In genomic region chr16:31390504-31391043, GRCh38 we compare ENCODE assay signal across 20 cellular contexts. TPM values are rescaled to one million over a fixed set of nuclear protein-coding genes. Genes with fewer than 3 reads are reported as not detected.
A peak's percentile ranks its signal among the peaks of the same experiment; 100 is the strongest.
DNase-seq lines count a peak whose midpoint lies in the region; ATAC-seq, FAIRE-seq and TF ChIP-seq lines count a peak whose summit lies in the region.
"Had no signal": no experiment of that assay in that cellular context is flagged by ENCODE, and none has a peak within 500 bp of the region (broad histone marks: within the 10 kb centered on the region; RNA-seq: fewer than 3 reads in every experiment).

No MANE protein-coding gene starts in this region.

- H3K4me3 ChIP-seq in SK-N-MC = peak overlapping the region; percentile 65
- H3K4me3 ChIP-seq in HepG2 (replicated peaks in 1 of 3; ENCODE audit: insufficient read depth in 1 of 3, low read depth in 2 of 3, low read length in 3 of 3) = no peak overlapping the region
- H3K4me3 ChIP-seq in parathyroid adenoma (ENCODE audit: low read depth, low read length) = peak overlapping the region; percentile 22
- H3K4me3 ChIP-seq: HAP-1 had no signal

- H3K27me3 ChIP-seq in HepG2 (ENCODE audit: control insufficient read depth in 1 of 2, insufficient read depth in 2 of 2, low read length in 2 of 2) (peaks cover 2 to 12% of the 10 kb centered on the region in 2 experiments; a peak in 2 of 5 replicates), parathyroid adenoma (ENCODE audit: control insufficient read depth, insufficient read depth, low read length) (no peaks in the 10 kb centered on the region)

- POLR2A ChIA-PET in HepG2 (lab: Yijun Ruan, JAX) = no interaction called here

- H3K9ac ChIP-seq in SK-N-MC (ENCODE audit: insufficient read length) = peak overlapping the region; percentile 25
- H3K9ac ChIP-seq in HepG2 (ENCODE audit: insufficient read depth, low read depth, low read length) = no peak overlapping the region
- H3K9ac ChIP-seq in parathyroid adenoma = no peak overlapping the region

- in situ Hi-C loops in HepG2 (cut with HindIII; ENCODE audit: extremely low pct_ligation_motif_present, low pct_unique_long_range_greater_than_20kb) = no loop called here

- H2AFZ ChIP-seq in HepG2 (ENCODE audit: low read length) (no peak overlapping the region), parathyroid adenoma (peak overlapping the region; percentile 31)

- no peak for TF ChIP-seq RAD21 in HepG2 (CRISPR knock-in tag; IDR thresholded peaks at IDR 0.05)

- ATAC-seq in HepG2 = no peak
- no peak for ATAC-seq in GM18873 (IDR thresholded peaks at IDR 0.05; ENCODE audit: low FRiP score, unreplicated experiment)
- ATAC-seq in HG03135 (IDR thresholded peaks at IDR 0.05; ENCODE audit: unreplicated experiment) = no peak

- H3K79me2 ChIP-seq in HepG2 (ENCODE audit: insufficient read depth, low read length) (no peaks in the 10 kb centered on the region), parathyroid adenoma (no peaks in the 10 kb centered on the region)

- H3K4me2 ChIP-seq in HepG2 (ENCODE audit: low read depth, low read length) (no peak overlapping the region), parathyroid adenoma (ENCODE audit: low read length) (peak overlapping the region; percentile 58)

- no peak for TF ChIP-seq EP300 in HepG2 (IDR thresholded peaks at IDR 0.05; ENCODE audit: low read depth in 2 of 2, low read length in 2 of 2)
- TF ChIP-seq EP300 in HepG2 (CRISPR knock-in tag; IDR thresholded peaks at IDR 0.05; ENCODE audit: borderline replicate concordance) = no peak

- H3K9me3 ChIP-seq in SK-N-MC (ENCODE audit: low read depth, low read length) (no peaks in the 10 kb centered on the region), HepG2 (ENCODE audit: low read length) (no peaks in the 10 kb centered on the region), parathyroid adenoma (ENCODE audit: control insufficient read depth, low read length) (no peaks in the 10 kb centered on the region)
- H3K9me3 ChIP-seq: Caco-2, HAP-1 had no signal

- H4K20me1 ChIP-seq in HepG2 (ENCODE audit: insufficient read depth, low read length) = no peaks in the 10 kb centered on the region

- H3K27ac ChIP-seq in SK-N-MC (peak overlapping the region; percentile 86), HepG2 (ENCODE audit: extremely low read length, insufficient read depth, low read length) (no peak overlapping the region), parathyroid adenoma (peak overlapping the region; percentile 39)
- H3K27ac ChIP-seq: C4-2B had no signal

- intact Hi-C loops in HepG2 (cut with micrococcal nuclease; ENCODE audit: unreplicated experiment) = no loop called here

- peaks cover 5% of the 10 kb centered on the region for H3K4me1 ChIP-seq in HepG2 (ENCODE audit: insufficient read depth, low read length)
- peaks cover 8% of the 10 kb centered on the region for H3K4me1 ChIP-seq in parathyroid adenoma
- H3K4me1 ChIP-seq: HAP-1 had no signal

- H3K36me3 ChIP-seq in SK-N-MC (ENCODE audit: insufficient read depth, low read length) (no peaks in the 10 kb centered on the region), HepG2 (replicated peaks in 1 of 2; ENCODE audit: control insufficient read depth in 1 of 2, insufficient read depth in 2 of 2, low read length in 2 of 2) (no peaks in the 10 kb centered on the region), parathyroid adenoma (ENCODE audit: control insufficient read depth, insufficient read depth, low read length) (no peaks in the 10 kb centered on the region)
- H3K36me3 ChIP-seq: HAP-1 had no signal

- CTCF ChIA-PET in HepG2 (lab: Yijun Ruan, JAX; ENCODE audit: low intra/inter-chr PET ratio, low total read pairs) = no interaction called here

- TF ChIP-seq CTCF in HepG2 (CRISPR knock-in tag; IDR thresholded peaks at IDR 0.05) (no peak), parathyroid adenoma (IDR thresholded peaks at IDR 0.05) (no peak)

- DNase-seq in SK-N-MC (ENCODE audit: low read depth, low spot score) = peak; percentile 57
- no peak for DNase-seq in HepG2 (ENCODE audit: low spot score)
- no peak for DNase-seq in stimulated activated CD4-positive, alpha-beta T cell treated with anti-CD3 and anti-CD28 coated beads, Interleukin-4, amount 100 ng/mL, for 24 hours
- DNase-seq: AML-193; Caco-2; CD4-positive, alpha-beta T cell; KBM-7 had no signal

- no peak for FAIRE-seq in HepG2 (lab: Jason Lieb, UNC)
- FAIRE-seq: A204.1, D721Med, G401.6, GM12892, GM18507 had no signal

- BruUV-seq in HepG2 (replicated peaks; lab: Mats Ljungman, UMichigan) = no TSS peak

- WGBS in HepG2 (ENCODE audit: low lambda C conversion rate) = 19% methylated on average over 6 of the region's 6 CpGs

- TF ChIP-seq POLR2A in HepG2 (IDR thresholded peaks at IDR 0.05; ENCODE audit: insufficient read depth in 1 of 2, low read depth in 2 of 2, low read length in 2 of 2) = no peak

RNA-seq across cellular contexts. Expression of gene ITGAD, which starts 2.6 kb away (rescaled TPM):
- not detected in 2 replicates for total RNA-seq in HepG2 (2016; rRNA removed; fragmentation: Illumina TruSeq; extraction: Trizol)
- not detected in 2 replicates for total RNA-seq in HepG2 (2016; cell fraction: cytosol; rRNA removed; fragmentation: Illumina TruSeq; extraction: Trizol; ENCODE audit: low read depth)
- total RNA-seq in HepG2 (2016; cell fraction: insoluble cytoplasmic fraction; rRNA removed; fragmentation: Illumina TruSeq; extraction: Trizol) = not detected in 2 replicates
- total RNA-seq in HepG2 (2016; cell fraction: membrane; rRNA removed; fragmentation: Illumina TruSeq; extraction: Trizol) = not detected in 2 replicates
- total RNA-seq in HepG2 (2016; cell fraction: nucleus; rRNA removed; fragmentation: Illumina TruSeq; extraction: Trizol) = not detected in 2 replicates
- polyA plus RNA-seq in HepG2 (2011; rRNA removed) = not detected in 2 replicates
- polyA plus RNA-seq in HepG2 (2011; cell fraction: cytosol; rRNA removed) = not detected in 2 replicates
- not detected in 2 replicates for polyA plus RNA-seq in HepG2 (2011; cell fraction: nucleus; rRNA removed)
- polyA plus RNA-seq in HepG2 (2012) = not detected in 2 replicates
- polyA plus RNA-seq in HepG2 (2016; cell fraction: cytosol; fragmentation: Illumina TruSeq; extraction: Trizol; ENCODE audit: low read depth) = not detected in 2 replicates
- not detected in 2 replicates for polyA plus RNA-seq in HepG2 (2016; cell fraction: insoluble cytoplasmic fraction; fragmentation: Illumina TruSeq; extraction: Trizol; ENCODE audit: low read depth)
- not detected in 2 replicates for polyA plus RNA-seq in HepG2 (2016; cell fraction: membrane; fragmentation: Illumina TruSeq; extraction: Trizol; ENCODE audit: low read depth)
- not detected in 2 replicates for polyA plus RNA-seq in HepG2 (2016; cell fraction: nucleus; fragmentation: Illumina TruSeq; extraction: Trizol; ENCODE audit: insufficient read depth, low read depth)
- not detected in 2 replicates for polyA minus RNA-seq in HepG2 (2011; rRNA and poly(A)+ RNA removed; ENCODE audit: low replicate concordance)
- polyA minus RNA-seq in HepG2 (2011; cell fraction: cytosol; rRNA and poly(A)+ RNA removed) = not detected in 2 replicates
- not detected in 2 replicates for polyA minus RNA-seq in HepG2 (2011; cell fraction: nucleus; rRNA and poly(A)+ RNA removed)
- total RNA-seq: Caco-2; CD4-positive, alpha-beta T cell; H4; HT-29 had no signal
- polyA plus RNA-seq: BJ had no signal

RNA-seq across cellular contexts. Expression of gene ITGAX, which starts 35.6 kb away (rescaled TPM):
- total RNA-seq in HepG2 (2016; rRNA removed; fragmentation: Illumina TruSeq; extraction: Trizol) = not detected in 2 replicates
- 0.18 TPM in 1 of 2 replicates, not detected in the other for total RNA-seq in HepG2 (2016; cell fraction: cytosol; rRNA removed; fragmentation: Illumina TruSeq; extraction: Trizol; ENCODE audit: low read depth)
- not detected in 2 replicates for total RNA-seq in HepG2 (2016; cell fraction: insoluble cytoplasmic fraction; rRNA removed; fragmentation: Illumina TruSeq; extraction: Trizol)
- total RNA-seq in HepG2 (2016; cell fraction: membrane; rRNA removed; fragmentation: Illumina TruSeq; extraction: Trizol) = not detected in 2 replicates
- total RNA-seq in HepG2 (2016; cell fraction: nucleus; rRNA removed; fragmentation: Illumina TruSeq; extraction: Trizol) = not detected in 2 replicates
- 0.32 and 0.42 TPM in 2 replicates for polyA plus RNA-seq in HepG2 (2011; rRNA removed)
- polyA plus RNA-seq in HepG2 (2011; cell fraction: cytosol; rRNA removed) = 0.12 and 0.23 TPM in 2 replicates
- polyA plus RNA-seq in HepG2 (2011; cell fraction: nucleus; rRNA removed) = 1.00 and 1.2 TPM in 2 replicates
- 0.07 and 0.17 TPM in 2 replicates for polyA plus RNA-seq in HepG2 (2012)
- not detected in 2 replicates for polyA plus RNA-seq in HepG2 (2016; cell fraction: cytosol; fragmentation: Illumina TruSeq; extraction: Trizol; ENCODE audit: low read depth)
- polyA plus RNA-seq in HepG2 (2016; cell fraction: insoluble cytoplasmic fraction; fragmentation: Illumina TruSeq; extraction: Trizol; ENCODE audit: low read depth) = not detected in 2 replicates
- not detected in 2 replicates for polyA plus RNA-seq in HepG2 (2016; cell fraction: membrane; fragmentation: Illumina TruSeq; extraction: Trizol; ENCODE audit: low read depth)
- polyA plus RNA-seq in HepG2 (2016; cell fraction: nucleus; fragmentation: Illumina TruSeq; extraction: Trizol; ENCODE audit: insufficient read depth, low read depth) = not detected in 2 replicates
- 0.05 and 0.28 TPM in 2 replicates for polyA minus RNA-seq in HepG2 (2011; rRNA and poly(A)+ RNA removed; ENCODE audit: low replicate concordance)
- 0.30 TPM in 1 of 2 replicates, not detected in the other for polyA minus RNA-seq in HepG2 (2011; cell fraction: cytosol; rRNA and poly(A)+ RNA removed)
- polyA minus RNA-seq in HepG2 (2011; cell fraction: nucleus; rRNA and poly(A)+ RNA removed) = 0.13 and 0.37 TPM in 2 replicates
- total RNA-seq: Caco-2 had no signal
- polyA plus RNA-seq: BJ had no signal

RNA-seq across cellular contexts. Expression of gene COX6A2, which starts 37.6 kb away (rescaled TPM):
- total RNA-seq in HepG2 (2016; rRNA removed; fragmentation: Illumina TruSeq; extraction: Trizol) = not detected in 2 replicates
- total RNA-seq in HepG2 (2016; cell fraction: cytosol; rRNA removed; fragmentation: Illumina TruSeq; extraction: Trizol; ENCODE audit: low read depth) = not detected in 2 replicates
- not detected in 2 replicates for total RNA-seq in HepG2 (2016; cell fraction: insoluble cytoplasmic fraction; rRNA removed; fragmentation: Illumina TruSeq; extraction: Trizol)
- not detected in 2 replicates for total RNA-seq in HepG2 (2016; cell fraction: membrane; rRNA removed; fragmentation: Illumina TruSeq; extraction: Trizol)
- not detected in 2 replicates for total RNA-seq in HepG2 (2016; cell fraction: nucleus; rRNA removed; fragmentation: Illumina TruSeq; extraction: Trizol)
- polyA plus RNA-seq in HepG2 (2011; rRNA removed) = not detected in 2 replicates
- not detected in 2 replicates for polyA plus RNA-seq in HepG2 (2011; cell fraction: cytosol; rRNA removed)
- polyA plus RNA-seq in HepG2 (2011; cell fraction: nucleus; rRNA removed) = not detected in 2 replicates
- polyA plus RNA-seq in HepG2 (2012) = not detected in 2 replicates
- not detected in 2 replicates for polyA plus RNA-seq in HepG2 (2016; cell fraction: cytosol; fragmentation: Illumina TruSeq; extraction: Trizol; ENCODE audit: low read depth)
- not detected in 2 replicates for polyA plus RNA-seq in HepG2 (2016; cell fraction: insoluble cytoplasmic fraction; fragmentation: Illumina TruSeq; extraction: Trizol; ENCODE audit: low read depth)
- polyA plus RNA-seq in HepG2 (2016; cell fraction: membrane; fragmentation: Illumina TruSeq; extraction: Trizol; ENCODE audit: low read depth) = not detected in 2 replicates
- polyA plus RNA-seq in HepG2 (2016; cell fraction: nucleus; fragmentation: Illumina TruSeq; extraction: Trizol; ENCODE audit: insufficient read depth, low read depth) = not detected in 2 replicates
- polyA minus RNA-seq in HepG2 (2011; rRNA and poly(A)+ RNA removed; ENCODE audit: low replicate concordance) = not detected in 2 replicates
- not detected in 2 replicates for polyA minus RNA-seq in HepG2 (2011; cell fraction: cytosol; rRNA and poly(A)+ RNA removed)
- polyA minus RNA-seq in HepG2 (2011; cell fraction: nucleus; rRNA and poly(A)+ RNA removed) = not detected in 2 replicates
- total RNA-seq: Caco-2; CD4-positive, alpha-beta T cell; H4; HT-29 had no signal
- polyA plus RNA-seq: BJ had no signal

RNA-seq across cellular contexts. Expression of gene ZNF843, which starts 52.0 kb away (rescaled TPM):
- not detected in 2 replicates for total RNA-seq in HepG2 (2016; rRNA removed; fragmentation: Illumina TruSeq; extraction: Trizol)
- total RNA-seq in HepG2 (2016; cell fraction: cytosol; rRNA removed; fragmentation: Illumina TruSeq; extraction: Trizol; ENCODE audit: low read depth) = 0.20 TPM in 1 of 2 replicates, not detected in the other
- total RNA-seq in HepG2 (2016; cell fraction: insoluble cytoplasmic fraction; rRNA removed; fragmentation: Illumina TruSeq; extraction: Trizol) = not detected in 2 replicates
- not detected in 2 replicates for total RNA-seq in HepG2 (2016; cell fraction: membrane; rRNA removed; fragmentation: Illumina TruSeq; extraction: Trizol)
- not detected in 2 replicates for total RNA-seq in HepG2 (2016; cell fraction: nucleus; rRNA removed; fragmentation: Illumina TruSeq; extraction: Trizol)
- 0.03 and 0.04 TPM in 2 replicates for polyA plus RNA-seq in HepG2 (2011; rRNA removed)
- polyA plus RNA-seq in HepG2 (2011; cell fraction: cytosol; rRNA removed) = 0.04 TPM in 1 of 2 replicates, not detected in the other
- not detected in 2 replicates for polyA plus RNA-seq in HepG2 (2011; cell fraction: nucleus; rRNA removed)
- not detected in 2 replicates for polyA plus RNA-seq in HepG2 (2012)
- polyA plus RNA-seq in HepG2 (2016; cell fraction: cytosol; fragmentation: Illumina TruSeq; extraction: Trizol; ENCODE audit: low read depth) = not detected in 2 replicates
- not detected in 2 replicates for polyA plus RNA-seq in HepG2 (2016; cell fraction: insoluble cytoplasmic fraction; fragmentation: Illumina TruSeq; extraction: Trizol; ENCODE audit: low read depth)
- not detected in 2 replicates for polyA plus RNA-seq in HepG2 (2016; cell fraction: membrane; fragmentation: Illumina TruSeq; extraction: Trizol; ENCODE audit: low read depth)
- not detected in 2 replicates for polyA plus RNA-seq in HepG2 (2016; cell fraction: nucleus; fragmentation: Illumina TruSeq; extraction: Trizol; ENCODE audit: insufficient read depth, low read depth)
- 0.12 TPM in 1 of 2 replicates, not detected in the other for polyA minus RNA-seq in HepG2 (2011; rRNA and poly(A)+ RNA removed; ENCODE audit: low replicate concordance)
- not detected in 2 replicates for polyA minus RNA-seq in HepG2 (2011; cell fraction: cytosol; rRNA and poly(A)+ RNA removed)
- not detected in 2 replicates for polyA minus RNA-seq in HepG2 (2011; cell fraction: nucleus; rRNA and poly(A)+ RNA removed)
- total RNA-seq: HT-29 had no signal

Comparison
In these comparisons a context has a peak if more than half of its experiments do, and no peak if none do; other contexts are left out.
1. H3K4me3 ChIP-seq: peak in SK-N-MC (single experiment) and parathyroid adenoma (single experiment); none in HepG2 (0 of 3).